In the genomic region with DNA sequence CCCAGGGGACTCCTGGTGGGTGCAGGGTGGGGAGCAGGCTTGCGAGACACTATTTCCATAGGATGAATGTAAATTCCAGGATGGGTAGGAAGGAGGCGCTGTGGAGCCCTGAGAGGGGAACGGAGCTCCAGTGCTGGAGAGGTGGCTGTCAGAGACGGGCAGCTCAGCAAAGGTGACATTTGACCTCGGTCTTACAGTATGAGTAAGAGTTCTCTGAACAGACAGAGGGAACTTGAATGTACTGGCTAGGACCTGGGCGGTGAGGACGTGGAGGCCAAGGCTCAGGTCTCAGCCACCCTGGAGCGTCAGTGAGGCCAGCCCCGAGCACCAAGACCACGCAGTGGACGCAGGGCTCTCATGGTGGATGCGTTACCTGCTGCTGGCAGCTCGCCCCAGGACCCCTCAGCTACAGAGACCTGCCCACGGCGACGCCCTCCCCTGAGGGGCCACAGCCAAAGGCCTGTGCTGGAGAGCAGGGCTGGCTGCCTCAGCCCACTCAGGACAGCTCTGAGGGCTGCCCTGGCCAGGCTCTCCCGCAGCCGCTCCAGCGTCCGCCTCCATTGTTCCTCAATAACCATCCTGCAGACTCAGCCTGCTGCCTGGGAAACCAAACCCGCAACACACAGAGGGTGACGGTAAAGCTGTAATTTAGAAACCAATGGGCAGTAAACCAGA, we compare ENCODE assay signal across 9 cellular contexts.
DNase-seq lines count a peak whose midpoint lies in the region; ATAC-seq and TF ChIP-seq lines count a peak whose summit lies in the region.
"Had no signal": no experiment of that assay in that cellular context is flagged by ENCODE, and none has a peak within 500 bp of the region (broad histone marks: within the 10 kb centered on the region; RNA-seq: fewer than 3 reads in every experiment).

No MANE protein-coding gene starts in this region.

- no peak for ATAC-seq in left cardiac atrium
- ATAC-seq in Right ventricle myocardium superior (ENCODE audit: poor library complexity) = no peak
- peak; percentile 18 for ATAC-seq in esophagus mucosa
- no peak for ATAC-seq in HG03039 (IDR thresholded peaks at IDR 0.05; ENCODE audit: unreplicated experiment)

- H3K9me3 Mint-ChIP-seq in type B pancreatic cell = no peaks in the 10 kb centered on the region
- H3K9me3 Mint-ChIP-seq: dendritic cell treated with granulocyte-macrophage colony-stimulating factor and Interleukin-4, amounts not matched to agents 40 ng/mL and 50 ng/mL, for 4 days had no signal

- H3K4me3 Mint-ChIP-seq in type B pancreatic cell = no peak overlapping the region
- H3K4me3 Mint-ChIP-seq: dendritic cell treated with granulocyte-macrophage colony-stimulating factor and Interleukin-4, amounts not matched to agents 40 ng/mL and 50 ng/mL, for 4 days had no signal

- H3K27ac Mint-ChIP-seq in type B pancreatic cell = no peak overlapping the region
- H3K27ac Mint-ChIP-seq: dendritic cell treated with granulocyte-macrophage colony-stimulating factor and Interleukin-4, amounts not matched to agents 40 ng/mL and 50 ng/mL, for 4 days had no signal

- intact Hi-C loops in left cardiac atrium (cut with DNase I) (no loop called here), Right ventricle myocardium superior (cut with DNase I) (no loop called here)

- peaks cover 7% of the 10 kb centered on the region for H3K4me1 Mint-ChIP-seq in type B pancreatic cell (ENCODE audit: unreplicated experiment)

- peak; percentile 21 for DNase-seq in left cardiac atrium
- DNase-seq in Right ventricle myocardium superior = no peak
- peak; percentile 11 for DNase-seq in NCI-H1694 treated with DMSO at 0.1 percent for 48 hours (lab: John Stamatoyannopoulos, UW)
- no peak for DNase-seq in type B pancreatic cell (ENCODE audit: extremely low spot score, unreplicated experiment)
- no peak for DNase-seq in DMS53 (lab: John Stamatoyannopoulos, UW)
- no peak for DNase-seq in GDM1 (lab: John Stamatoyannopoulos, UW)

- TF ChIP-seq CTCF in type B pancreatic cell (conservative IDR thresholded peaks at IDR 0.05) = peak; percentile 71

- peaks cover 19% of the 10 kb centered on the region for H3K27me3 Mint-ChIP-seq in type B pancreatic cell

- H3K36me3 Mint-ChIP-seq in type B pancreatic cell = no peaks in the 10 kb centered on the region

Comparison
In these comparisons a context has a peak if more than half of its experiments do, and no peak if none do; other contexts are left out.
1. DNase-seq: peak in left cardiac atrium (single experiment) and NCI-H1694 treated with DMSO at 0.1 percent for 48 hours (single experiment); none in Right ventricle myocardium superior (single experiment), type B pancreatic cell (single experiment), DMS53 (single experiment) and GDM1 (single experiment).